Comparison of ENCODE assay signal across 15 cellular contexts in the genomic region with DNA sequence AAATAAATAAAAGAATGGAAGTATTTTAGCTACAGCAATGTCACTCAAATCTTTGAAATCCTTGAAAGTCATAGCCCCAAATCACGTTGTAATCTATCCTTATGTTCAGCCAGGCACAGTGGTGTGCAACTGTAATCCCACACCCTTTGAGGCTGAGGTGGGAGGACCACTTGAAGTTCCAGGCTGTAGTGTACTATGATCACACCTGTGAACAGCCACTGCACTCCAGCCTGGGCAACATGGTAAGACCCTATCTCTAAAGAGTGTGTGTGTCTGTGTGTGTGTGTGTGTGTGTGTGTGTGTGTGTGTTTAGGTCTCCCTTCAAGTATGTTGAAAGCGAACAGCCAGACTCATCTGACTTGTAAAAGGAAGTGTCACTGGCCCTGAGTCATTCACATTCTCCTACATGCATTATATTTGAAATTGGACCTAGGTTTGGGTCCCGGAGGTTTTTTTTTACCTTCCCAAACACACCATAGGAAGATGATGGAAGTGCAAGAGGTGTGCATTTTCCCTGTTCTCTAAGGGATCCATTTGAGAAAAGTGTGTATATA. TPM values are rescaled to one million over a fixed set of nuclear protein-coding genes. Genes with fewer than 3 reads are reported as not detected.
DNase-seq lines count a peak whose midpoint lies in the region; ATAC-seq and TF ChIP-seq lines count a peak whose summit lies in the region.
"Had no signal": no experiment of that assay in that cellular context is flagged by ENCODE, and none has a peak within 500 bp of the region (broad histone marks: within the 10 kb centered on the region; RNA-seq: fewer than 3 reads in every experiment).

No MANE protein-coding gene starts in this region.

- H3K4me3 ChIP-seq in Karpas-422 (ENCODE audit: low read length) (no peak overlapping the region), adipocyte (ENCODE audit: low read length) (no peak overlapping the region), foreskin fibroblast (ENCODE audit: low read depth in 1 of 2, low read length in 2 of 2) (no peak overlapping the region)
- H3K4me3 ChIP-seq: stomach had no signal

- TF ChIP-seq CTCF in CD14-positive monocyte (IDR thresholded peaks at IDR 0.05): no peak
- TF ChIP-seq CTCF in foreskin fibroblast (IDR thresholded peaks at IDR 0.05; ENCODE audit: low read depth, low read length): no peak

- H3K27me3 ChIP-seq in Karpas-422 (ENCODE audit: low read length): no peaks in the 10 kb centered on the region
- H3K27me3 ChIP-seq in adipocyte (replicated peaks; ENCODE audit: control insufficient read depth, insufficient read depth, low read length): no peaks in the 10 kb centered on the region
- H3K27me3 ChIP-seq: stomach had no signal

- intact Hi-C loops in CD14-positive monocyte (cut with micrococcal nuclease): loop anchor here in 1 of 2 donors (10.0 kb wide), 1 partner anchor 45 kb away; no protein-coding TSS in a partner anchor
- intact Hi-C loops in activated CD4-positive, alpha-beta T cell treated with anti-CD3 and anti-CD28 coated beads for 36 hours (cut with DNase I, micrococcal nuclease): no loop called here

- no peak overlapping the region for H3K4me2 ChIP-seq in Karpas-422 (ENCODE audit: low read depth, low read length, poor library complexity, severe bottlenecking)

- H3K36me3 Mint-ChIP-seq in CD14-positive monocyte: no peaks in the 10 kb centered on the region
- no peaks in the 10 kb centered on the region for H3K36me3 Mint-ChIP-seq in activated CD4-positive, alpha-beta T cell treated with anti-CD3 and anti-CD28 coated beads for 36 hours (ENCODE audit: low read depth)

- POLR2A ChIA-PET in activated CD4-positive, alpha-beta T cell treated with anti-CD3 and anti-CD28 coated beads for 36 hours (lab: Charles Lee): no interaction called here

- H3K4me1 Mint-ChIP-seq in CD14-positive monocyte: peaks cover 29% of the 10 kb centered on the region
- H3K4me1 Mint-ChIP-seq in activated CD4-positive, alpha-beta T cell treated with anti-CD3 and anti-CD28 coated beads for 36 hours: peaks cover 4% of the 10 kb centered on the region

- DNase-seq in CD14-positive monocyte (ENCODE audit: low spot score): peak; percentile 73
- DNase-seq in Karpas-422: peak; percentile 42
- DNase-seq in adipocyte (ENCODE audit: low read depth): peak; percentile 19
- DNase-seq in foreskin fibroblast: peak; percentile 76 to 77
- no peak for DNase-seq in activated CD4-positive, alpha-beta T cell treated with anti-CD3 and anti-CD28 coated beads for 36 hours
- no peak for DNase-seq in NCI-H2081 treated with DMSO at 0.1 percent for 48 hours (lab: John Stamatoyannopoulos, UW)
- no peak for DNase-seq in NCI-H1105 (lab: John Stamatoyannopoulos, UW)
- no peak for DNase-seq in DMS79 treated with DMSO at 0.1 percent for 48 hours (lab: John Stamatoyannopoulos, UW)
- DNase-seq: activated effector memory CD4-positive, alpha-beta T cell treated with anti-CD3 and anti-CD28 coated beads, Interleukin-2, amount 50 U/mL, for 16 hours; OCI-M1; stimulated activated CD4-positive, alpha-beta T cell treated with anti-CD3 and anti-CD28 coated beads, Interleukin-12 subunit alpha, Interleukin-12 subunit beta, amount 100 ng/mL, for 4 hours; stomach; SW 1271; WERI-Rb-1 had no signal

- H3K9ac ChIP-seq in Karpas-422 (ENCODE audit: low read length): no peak overlapping the region
- no peak overlapping the region for H3K9ac ChIP-seq in adipocyte (ENCODE audit: low read length)
- H3K9ac ChIP-seq: parathyroid adenoma had no signal

- ATAC-seq in activated CD4-positive, alpha-beta T cell treated with anti-CD3 and anti-CD28 coated beads for 36 hours: no peak

- H3K9me3 ChIP-seq in Karpas-422 (ENCODE audit: low read length): no peaks in the 10 kb centered on the region
- no peaks in the 10 kb centered on the region for H3K9me3 ChIP-seq in adipocyte (ENCODE audit: control insufficient read depth, low read length)
- H3K9me3 ChIP-seq: stomach had no signal

- H3K4me1 ChIP-seq in Karpas-422 (ENCODE audit: low read length) (peaks cover 54% of the 10 kb centered on the region), adipocyte (ENCODE audit: control insufficient read depth, insufficient read depth, low read length) (peaks cover 12% of the 10 kb centered on the region)
- H3K4me1 ChIP-seq: parathyroid adenoma had no signal

- no peak overlapping the region for H3K27ac ChIP-seq in Karpas-422 (ENCODE audit: low read length)
- H3K27ac ChIP-seq: parathyroid adenoma, stomach, WERI-Rb-1 had no signal

- H3K36me3 ChIP-seq in Karpas-422 (ENCODE audit: insufficient read depth, low read length) (no peaks in the 10 kb centered on the region), adipocyte (ENCODE audit: control insufficient read depth, insufficient read depth, low read length, severe bottlenecking) (no peaks in the 10 kb centered on the region)
- H3K36me3 ChIP-seq: stomach, WERI-Rb-1 had no signal

- H3K27ac Mint-ChIP-seq in CD14-positive monocyte: peak overlapping the region in 3 of 7 donors; percentile 74 to 88 (median 79)
- H3K27ac Mint-ChIP-seq in activated CD4-positive, alpha-beta T cell treated with anti-CD3 and anti-CD28 coated beads for 36 hours: no peak overlapping the region

- no peaks in the 10 kb centered on the region for H3K79me2 ChIP-seq in Karpas-422 (ENCODE audit: low read length)
- H3K79me2 ChIP-seq: parathyroid adenoma had no signal

- H3K4me3 Mint-ChIP-seq in CD14-positive monocyte: no peak overlapping the region
- H3K4me3 Mint-ChIP-seq in activated CD4-positive, alpha-beta T cell treated with anti-CD3 and anti-CD28 coated beads for 36 hours: no peak overlapping the region

- no peaks in the 10 kb centered on the region for H3K9me3 Mint-ChIP-seq in CD14-positive monocyte
- H3K9me3 Mint-ChIP-seq in activated CD4-positive, alpha-beta T cell treated with anti-CD3 and anti-CD28 coated beads for 36 hours (ENCODE audit: low read depth): no peaks in the 10 kb centered on the region

- H2AFZ ChIP-seq in Karpas-422 (ENCODE audit: low read length): no peak overlapping the region
- H2AFZ ChIP-seq: parathyroid adenoma had no signal

- H4K20me1 ChIP-seq in Karpas-422 (ENCODE audit: insufficient read depth, low read depth, low read length): no peaks in the 10 kb centered on the region

- H3K9me2 ChIP-seq in Karpas-422 (replicated peaks; ENCODE audit: insufficient read depth, low read length): no peaks in the 10 kb centered on the region

- CTCF ChIA-PET in activated CD4-positive, alpha-beta T cell treated with anti-CD3 and anti-CD28 coated beads for 36 hours (lab: Charles Lee): no interaction called here

- H3K27me3 Mint-ChIP-seq in CD14-positive monocyte (ENCODE audit: low read depth in 3 of 3): no peaks in the 10 kb centered on the region
- no peaks in the 10 kb centered on the region for H3K27me3 Mint-ChIP-seq in activated CD4-positive, alpha-beta T cell treated with anti-CD3 and anti-CD28 coated beads for 36 hours

RNA-seq across cellular contexts. Expression of gene ZNF281, which starts 50.1 kb away (rescaled TPM):
- 10 to 100 TPM; 26.6 to 30.6 TPM for polyA plus RNA-seq in CD14-positive monocyte
- 21.7 and 31.1 TPM in 2 replicates for total RNA-seq in Karpas-422 (2014; rRNA removed; shearing (Covaris generic); ENCODE audit: low replicate concordance)
- total RNA-seq in activated CD4-positive, alpha-beta T cell treated with anti-CD3 and anti-CD28 coated beads for 36 hours: 10 to 100 TPM; 10.8 to 13.5 TPM

Comparison
In these comparisons a context has a peak if more than half of its experiments do, and no peak if none do; other contexts are left out.
1. DNase-seq: peak in CD14-positive monocyte (single experiment), Karpas-422 (single experiment), adipocyte (single experiment) and foreskin fibroblast (2 of 2); none in activated CD4-positive, alpha-beta T cell treated with anti-CD3 and anti-CD28 coated beads for 36 hours (single experiment), NCI-H2081 treated with DMSO at 0.1 percent for 48 hours (single experiment), NCI-H1105 (single experiment) and DMS79 treated with DMSO at 0.1 percent for 48 hours (single experiment).